ENCODE assay signal across 8 cellular contexts in the genomic region with DNA sequence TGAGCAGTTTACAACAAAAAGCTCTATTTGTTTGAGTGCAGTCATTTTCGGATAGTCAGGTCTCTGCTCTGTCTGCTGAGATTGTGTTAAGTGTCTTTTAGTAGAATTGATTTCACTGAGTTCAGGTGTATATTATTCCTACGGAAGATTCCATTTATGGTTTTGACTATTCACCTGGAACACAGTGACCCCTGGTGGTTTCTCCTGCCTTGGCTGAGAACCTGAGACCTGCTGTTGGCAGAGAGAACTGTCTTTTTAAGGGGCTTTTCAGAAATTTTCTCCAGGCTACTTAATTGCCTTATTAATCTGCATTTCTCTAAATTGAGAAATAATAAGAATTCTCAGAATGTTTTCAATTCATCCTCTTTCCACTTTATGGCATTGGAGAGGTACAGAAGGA.
A peak's percentile ranks its signal among the peaks of the same experiment; 100 is the strongest.
DNase-seq lines count a peak whose midpoint lies in the region; ATAC-seq and TF ChIP-seq lines count a peak whose summit lies in the region.

No MANE protein-coding gene starts in this region.

- no peak overlapping the region for H3K4me3 Mint-ChIP-seq in CD4-positive, alpha-beta T cell

- peak; percentile 83 for TF ChIP-seq CTCF in 22Rv1 (IDR thresholded peaks at IDR 0.05)
- peak; percentile 51 for TF ChIP-seq CTCF in GM12873 (IDR thresholded peaks at IDR 0.05; ENCODE audit: insufficient read depth, low read depth, low read length, missing control alignments)
- TF ChIP-seq CTCF in epithelial cell of esophagus (IDR thresholded peaks at IDR 0.05; ENCODE audit: insufficient read depth, low read depth, low read length, missing control alignments): peak; percentile 81
- peak in 4 of 7 experiments; percentile 32 to 54 (median 52) for TF ChIP-seq CTCF in stomach (IDR thresholded peaks at IDR 0.05)
- TF ChIP-seq CTCF in CD4-positive, alpha-beta T cell (IDR thresholded peaks at IDR 0.05): no peak

- POLR2A ChIA-PET in CD4-positive, alpha-beta T cell (lab: Charles Lee): no interaction called here

- DNase-seq in NCI-H748 (lab: John Stamatoyannopoulos, UW; ENCODE audit: unreplicated experiment) (peak; percentile 59), epithelial cell of esophagus (ENCODE audit: low read depth) (peak; percentile 61), stomach (peak; percentile 55), NCI-H1694 treated with DMSO at 0.1 percent for 48 hours (lab: John Stamatoyannopoulos, UW) (no peak)
- no peak for DNase-seq in CD4-positive, alpha-beta T cell

- H3K9me3 Mint-ChIP-seq in CD4-positive, alpha-beta T cell: no peaks in the 10 kb centered on the region

- H3K27me3 ChIP-seq in stomach: no peaks in the 10 kb centered on the region
- no peaks in the 10 kb centered on the region for H3K27me3 ChIP-seq in CD4-positive, alpha-beta T cell (ENCODE audit: control insufficient read depth, insufficient read depth, low read length)

- CTCF ChIA-PET in CD4-positive, alpha-beta T cell (lab: Charles Lee): no interaction called here

- H3K27ac ChIP-seq in 22Rv1 (no peak overlapping the region), stomach (no peak overlapping the region)
- H3K27ac ChIP-seq in CD4-positive, alpha-beta T cell (ENCODE audit: low read depth, low read length): no peak overlapping the region

- no peaks in the 10 kb centered on the region for H3K36me3 ChIP-seq in stomach

- no peak for TF ChIP-seq POLR2A in stomach (IDR thresholded peaks at IDR 0.05)

- no peak for ATAC-seq in GM19463 (IDR thresholded peaks at IDR 0.05; ENCODE audit: unreplicated experiment)
- no peak for ATAC-seq in CD4-positive, alpha-beta T cell (ENCODE audit: poor library complexity)

- no peak overlapping the region for H3K27ac Mint-ChIP-seq in CD4-positive, alpha-beta T cell

- H3K9me3 ChIP-seq in stomach: no peaks in the 10 kb centered on the region
- no peaks in the 10 kb centered on the region for H3K9me3 ChIP-seq in CD4-positive, alpha-beta T cell (ENCODE audit: control insufficient read depth, low read length)

- no peaks in the 10 kb centered on the region for H3K4me1 Mint-ChIP-seq in CD4-positive, alpha-beta T cell (ENCODE audit: low read depth)

- TF ChIP-seq EP300 in stomach (IDR thresholded peaks at IDR 0.05): no peak

- WGBS in stomach, 5 donors: 28 to 46% (median 39%) methylated on average over 2 of the region's 2 CpGs

- no peaks in the 10 kb centered on the region for H3K36me3 Mint-ChIP-seq in CD4-positive, alpha-beta T cell (ENCODE audit: low read depth)

- no peak overlapping the region for H3K4me3 ChIP-seq in epithelial cell of esophagus (ENCODE audit: low read length)
- H3K4me3 ChIP-seq in stomach: no peak overlapping the region

- H3K27me3 Mint-ChIP-seq in CD4-positive, alpha-beta T cell: no peaks in the 10 kb centered on the region

- H3K4me1 ChIP-seq in stomach: no peaks in the 10 kb centered on the region

- intact Hi-C loops in stomach (cut with DNase I; ENCODE audit: low total_unique reads): no loop called here
- intact Hi-C loops in CD4-positive, alpha-beta T cell (cut with DNase I, micrococcal nuclease): no loop called here

Comparison
In these comparisons a context has a peak if more than half of its experiments do, and no peak if none do; other contexts are left out.
1. DNase-seq: peak in NCI-H748 (single experiment), epithelial cell of esophagus (single experiment) and stomach (single experiment); none in NCI-H1694 treated with DMSO at 0.1 percent for 48 hours (single experiment) and CD4-positive, alpha-beta T cell (0 of 10).